Comparison of ENCODE assay signal across 9 cellular contexts in genomic region chr11:64800633-64801464, GRCh38. TPM values are rescaled to one million over a fixed set of nuclear protein-coding genes. Genes with fewer than 3 reads are reported as not detected.
A peak's percentile ranks its signal among the peaks of the same experiment; 100 is the strongest.
DNase-seq lines count a peak whose midpoint lies in the region; ATAC-seq and TF ChIP-seq lines count a peak whose summit lies in the region.
"Had no signal": no experiment of that assay in that cellular context is flagged by ENCODE, and none has a peak within 500 bp of the region (broad histone marks: within the 10 kb centered on the region; RNA-seq: fewer than 3 reads in every experiment).

No MANE protein-coding gene starts in this region.

- no TSS peak for BruUV-seq in A673 (replicated peaks; lab: Mats Ljungman, UMichigan)

- DNase-seq in A673 (ENCODE audit: low spot score) (no peak), GM12864 (ENCODE audit: low read depth) (no peak), GM10266 (ENCODE audit: extremely low spot score) (no peak), NCI-H345 (lab: John Stamatoyannopoulos, UW) (no peak)
- DNase-seq in activated T-helper 2 cell treated with anti-CD3 and anti-CD28 coated beads, Interferon-gamma antibody, Interleukin-2, Interleukin-4, amounts not matched to agents 10 μg/mL and 5 μg/mL and 100 μg/mL, durations not matched to agents 14 hours and 24 hours and 36 hours (ENCODE audit: low spot score): no peak
- peak; percentile 59 for DNase-seq in natural killer cell treated with Interleukin-12 subunit alpha and Interleukin-12 subunit beta and Interleukin-15 and Interleukin-18, amount 100 ng/mL, for 72 hours (ENCODE audit: low spot score)
- DNase-seq: NCI-H524 treated with DMSO at 0.1 percent for 48 hours had no signal

- no peak for ATAC-seq in natural killer cell treated with Interleukin-12 subunit alpha and Interleukin-12 subunit beta and Interleukin-15 and Interleukin-18, amount 100 ng/mL, for 72 hours
- ATAC-seq in HG03175 (IDR thresholded peaks at IDR 0.05; ENCODE audit: unreplicated experiment) (no peak), GM21381 (IDR thresholded peaks at IDR 0.05; ENCODE audit: unreplicated experiment) (no peak)

- intact Hi-C loops in A673 (cut with micrococcal nuclease; ENCODE audit: unreplicated experiment): no loop called here
- intact Hi-C loops in activated T-helper 2 cell treated with anti-CD3 and anti-CD28 coated beads, Interferon-gamma antibody, Interleukin-2, Interleukin-4, amounts not matched to agents 10 μg/mL and 5 μg/mL and 100 μg/mL, durations not matched to agents 14 hours and 24 hours and 36 hours (cut with micrococcal nuclease): no loop called here

- TF ChIP-seq CTCF in A673 (conservative IDR thresholded peaks at IDR 0.05; ENCODE audit: low read depth, low read length) (no peak), GM12864 (IDR thresholded peaks at IDR 0.05; ENCODE audit: low read depth, low read length, missing control alignments) (no peak), GM10266 (IDR thresholded peaks at IDR 0.05; ENCODE audit: control insufficient read depth, insufficient read depth, low read depth, missing control alignments) (no peak)

- H3K36me3 ChIP-seq in A673 (ENCODE audit: insufficient read depth, low read length, poor library complexity, severe bottlenecking): peaks cover 10% of the 10 kb centered on the region

- peak overlapping the region; percentile 85 for H3K27ac ChIP-seq in A673 (ENCODE audit: low read depth, low read length, poor library complexity, severe bottlenecking)

- H3K4me3 ChIP-seq in A673 (ENCODE audit: low read depth, low read length, poor library complexity, severe bottlenecking) (no peak overlapping the region), GM12864 (ENCODE audit: low read depth, low read length) (peak overlapping the region; percentile 91)

- peaks cover 37% of the 10 kb centered on the region for H3K36me3 Mint-ChIP-seq in activated T-helper 2 cell treated with anti-CD3 and anti-CD28 coated beads, Interferon-gamma antibody, Interleukin-2, Interleukin-4, amounts not matched to agents 10 μg/mL and 5 μg/mL and 100 μg/mL, durations not matched to agents 14 hours and 24 hours and 36 hours (ENCODE audit: low read depth)
- no peaks in the 10 kb centered on the region for H3K36me3 Mint-ChIP-seq in natural killer cell treated with Interleukin-12 subunit alpha and Interleukin-12 subunit beta and Interleukin-15 and Interleukin-18, amount 100 ng/mL, for 72 hours

- no peaks in the 10 kb centered on the region for H3K27me3 Mint-ChIP-seq in activated T-helper 2 cell treated with anti-CD3 and anti-CD28 coated beads, Interferon-gamma antibody, Interleukin-2, Interleukin-4, amounts not matched to agents 10 μg/mL and 5 μg/mL and 100 μg/mL, durations not matched to agents 14 hours and 24 hours and 36 hours (ENCODE audit: low read depth)
- no peaks in the 10 kb centered on the region for H3K27me3 Mint-ChIP-seq in natural killer cell treated with Interleukin-12 subunit alpha and Interleukin-12 subunit beta and Interleukin-15 and Interleukin-18, amount 100 ng/mL, for 72 hours

- H3K27ac Mint-ChIP-seq in activated T-helper 2 cell treated with anti-CD3 and anti-CD28 coated beads, Interferon-gamma antibody, Interleukin-2, Interleukin-4, amounts not matched to agents 10 μg/mL and 5 μg/mL and 100 μg/mL, durations not matched to agents 14 hours and 24 hours and 36 hours: peak overlapping the region; percentile 30
- H3K27ac Mint-ChIP-seq in natural killer cell treated with Interleukin-12 subunit alpha and Interleukin-12 subunit beta and Interleukin-15 and Interleukin-18, amount 100 ng/mL, for 72 hours: no peak overlapping the region

- H3K27me3 ChIP-seq in A673 (replicated peaks; ENCODE audit: insufficient read depth, low read depth, low read length, poor library complexity): no peaks in the 10 kb centered on the region

- H3K4me3 Mint-ChIP-seq in activated T-helper 2 cell treated with anti-CD3 and anti-CD28 coated beads, Interferon-gamma antibody, Interleukin-2, Interleukin-4, amounts not matched to agents 10 μg/mL and 5 μg/mL and 100 μg/mL, durations not matched to agents 14 hours and 24 hours and 36 hours (ENCODE audit: low read depth): no peak overlapping the region
- no peak overlapping the region for H3K4me3 Mint-ChIP-seq in natural killer cell treated with Interleukin-12 subunit alpha and Interleukin-12 subunit beta and Interleukin-15 and Interleukin-18, amount 100 ng/mL, for 72 hours

- peaks cover 23% of the 10 kb centered on the region for H3K4me1 ChIP-seq in A673 (ENCODE audit: insufficient read depth, low read length, poor library complexity, severe bottlenecking)

- no peaks in the 10 kb centered on the region for H3K9me3 ChIP-seq in A673 (ENCODE audit: low read depth, low read length, poor library complexity, severe bottlenecking)

- CTCF ChIA-PET in A673 (lab: Charles Lee): interaction anchor here (0.9 kb wide), 1 partner anchor 13 kb away, joined by 4 read pairs; no protein-coding TSS in a partner anchor

- POLR2A ChIA-PET in A673 (lab: Charles Lee; ENCODE audit: low non-redundant PET): no interaction called here

- H3K4me1 Mint-ChIP-seq in activated T-helper 2 cell treated with anti-CD3 and anti-CD28 coated beads, Interferon-gamma antibody, Interleukin-2, Interleukin-4, amounts not matched to agents 10 μg/mL and 5 μg/mL and 100 μg/mL, durations not matched to agents 14 hours and 24 hours and 36 hours (ENCODE audit: low read depth): peaks cover 11% of the 10 kb centered on the region
- H3K4me1 Mint-ChIP-seq in natural killer cell treated with Interleukin-12 subunit alpha and Interleukin-12 subunit beta and Interleukin-15 and Interleukin-18, amount 100 ng/mL, for 72 hours (ENCODE audit: low read depth in 2 of 2): peaks cover 7 to 8% of the 10 kb centered on the region in 2 donors

- H3K9me3 Mint-ChIP-seq in activated T-helper 2 cell treated with anti-CD3 and anti-CD28 coated beads, Interferon-gamma antibody, Interleukin-2, Interleukin-4, amounts not matched to agents 10 μg/mL and 5 μg/mL and 100 μg/mL, durations not matched to agents 14 hours and 24 hours and 36 hours: no peaks in the 10 kb centered on the region
- no peaks in the 10 kb centered on the region for H3K9me3 Mint-ChIP-seq in natural killer cell treated with Interleukin-12 subunit alpha and Interleukin-12 subunit beta and Interleukin-15 and Interleukin-18, amount 100 ng/mL, for 72 hours

RNA-seq across cellular contexts. Expression of gene MAP4K2, which starts 2.2 kb away (rescaled TPM):
- 46.5 and 50.5 TPM in 2 replicates for total RNA-seq in A673 (2021)
- total RNA-seq in activated T-helper 2 cell treated with anti-CD3 and anti-CD28 coated beads, Interferon-gamma antibody, Interleukin-2, Interleukin-4, amounts not matched to agents 10 μg/mL and 5 μg/mL and 100 μg/mL, durations not matched to agents 14 hours and 24 hours and 36 hours: 72.1 and 77.5 TPM in 2 replicates
- total RNA-seq in natural killer cell treated with Interleukin-12 subunit alpha and Interleukin-12 subunit beta and Interleukin-15 and Interleukin-18, amount 100 ng/mL, for 72 hours: 10 to 100 TPM; 17.6 to 47.1 TPM

RNA-seq across cellular contexts. Expression of gene MEN1, which starts 9.5 kb away (rescaled TPM):
- 45.7 and 49.2 TPM in 2 replicates for total RNA-seq in A673 (2021)
- 46.2 and 47.2 TPM in 2 replicates for total RNA-seq in activated T-helper 2 cell treated with anti-CD3 and anti-CD28 coated beads, Interferon-gamma antibody, Interleukin-2, Interleukin-4, amounts not matched to agents 10 μg/mL and 5 μg/mL and 100 μg/mL, durations not matched to agents 14 hours and 24 hours and 36 hours
- total RNA-seq in natural killer cell treated with Interleukin-12 subunit alpha and Interleukin-12 subunit beta and Interleukin-15 and Interleukin-18, amount 100 ng/mL, for 72 hours: 10 to 100 TPM; 32.6 to 53.5 TPM

RNA-seq across cellular contexts. Expression of gene SF1, which starts 22.5 kb away (rescaled TPM):
- 467 and 472 TPM in 2 replicates for total RNA-seq in A673 (2021)
- total RNA-seq in activated T-helper 2 cell treated with anti-CD3 and anti-CD28 coated beads, Interferon-gamma antibody, Interleukin-2, Interleukin-4, amounts not matched to agents 10 μg/mL and 5 μg/mL and 100 μg/mL, durations not matched to agents 14 hours and 24 hours and 36 hours: 460 and 461 TPM in 2 replicates
- 100 to 1,000 TPM; 376 to 425 TPM for total RNA-seq in natural killer cell treated with Interleukin-12 subunit alpha and Interleukin-12 subunit beta and Interleukin-15 and Interleukin-18, amount 100 ng/mL, for 72 hours

RNA-seq across cellular contexts. Expression of gene PYGM, which starts 41.1 kb away (rescaled TPM):
- total RNA-seq in A673 (2021): 2.4 and 2.9 TPM in 2 replicates
- total RNA-seq in activated T-helper 2 cell treated with anti-CD3 and anti-CD28 coated beads, Interferon-gamma antibody, Interleukin-2, Interleukin-4, amounts not matched to agents 10 μg/mL and 5 μg/mL and 100 μg/mL, durations not matched to agents 14 hours and 24 hours and 36 hours: 1.9 and 2.0 TPM in 2 replicates
- total RNA-seq in natural killer cell treated with Interleukin-12 subunit alpha and Interleukin-12 subunit beta and Interleukin-15 and Interleukin-18, amount 100 ng/mL, for 72 hours: 1 to 10 TPM; 4.7 to 5.6 TPM

RNA-seq across cellular contexts. Expression of gene CDC42BPG, which starts 43.6 kb away (rescaled TPM):
- 4.6 and 6.6 TPM in 2 replicates for total RNA-seq in A673 (2021)
- total RNA-seq in activated T-helper 2 cell treated with anti-CD3 and anti-CD28 coated beads, Interferon-gamma antibody, Interleukin-2, Interleukin-4, amounts not matched to agents 10 μg/mL and 5 μg/mL and 100 μg/mL, durations not matched to agents 14 hours and 24 hours and 36 hours: 0.07 and 0.32 TPM in 2 replicates
- 1 to 10 TPM in 1 of 2 donors, under 1 TPM in 1; 0.59 to 1.9 TPM for total RNA-seq in natural killer cell treated with Interleukin-12 subunit alpha and Interleukin-12 subunit beta and Interleukin-15 and Interleukin-18, amount 100 ng/mL, for 72 hours
